Comparison of ENCODE assay signal across 14 cellular contexts in the genomic region with DNA sequence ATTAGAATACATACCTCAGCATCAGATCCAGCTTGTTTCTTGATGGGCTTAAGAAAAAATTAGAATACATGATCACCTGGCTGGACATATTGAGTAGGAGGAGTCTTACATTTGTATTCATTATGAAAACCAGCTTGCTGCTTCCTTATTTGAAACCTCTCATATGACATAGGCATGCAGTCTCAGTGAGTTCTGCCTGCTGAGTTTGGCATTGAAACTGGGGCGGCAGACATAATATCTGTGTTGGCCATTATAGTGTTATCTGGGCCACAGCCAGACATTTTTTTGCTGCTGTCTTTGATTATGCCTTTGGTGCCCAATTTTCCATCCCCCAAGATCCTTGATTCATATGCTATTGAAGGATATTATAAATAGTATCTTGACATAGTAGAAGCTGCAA. TPM values are rescaled to one million over a fixed set of nuclear protein-coding genes. Genes with fewer than 3 reads are reported as not detected.
"Had no signal": no experiment of that assay in that cellular context is flagged by ENCODE, and none has a peak within 500 bp of the region (broad histone marks: within the 10 kb centered on the region; RNA-seq: fewer than 3 reads in every experiment).

No MANE protein-coding gene starts in this region.

- ATAC-seq: effector memory CD8-positive, alpha-beta T cell; gastroesophageal sphincter; left cardiac atrium; naive thymus-derived CD4-positive, alpha-beta T cell had no signal

- H3K36me3 Mint-ChIP-seq: immature natural killer cell; naive thymus-derived CD4-positive, alpha-beta T cell had no signal

- H3K4me3 Mint-ChIP-seq: dendritic cell treated with granulocyte-macrophage colony-stimulating factor and Interleukin-4, amounts not matched to agents 40 ng/mL and 50 ng/mL, for 4 days; effector memory CD8-positive, alpha-beta T cell; immature natural killer cell; naive thymus-derived CD4-positive, alpha-beta T cell; type B pancreatic cell had no signal

- DNase-seq: effector memory CD8-positive, alpha-beta T cell; glutamatergic neuron; immature natural killer cell; left cardiac atrium; left ventricle myocardium inferior; mesenchymal stem cell; naive thymus-derived CD4-positive, alpha-beta T cell; stimulated activated CD4-positive, alpha-beta T cell treated with anti-CD3 and anti-CD28 coated beads, Interleukin-2, amount 100 ng/mL, for 48 hours; stimulated activated naive CD4-positive, alpha-beta T cell treated with Interleukin-2 at 50 U/mL for 16 hours had no signal

- H3K27ac Mint-ChIP-seq: dendritic cell treated with granulocyte-macrophage colony-stimulating factor and Interleukin-4, amounts not matched to agents 40 ng/mL and 50 ng/mL, for 4 days; effector memory CD8-positive, alpha-beta T cell; immature natural killer cell; naive thymus-derived CD4-positive, alpha-beta T cell; type B pancreatic cell had no signal

- H3K9me3 Mint-ChIP-seq: dendritic cell treated with granulocyte-macrophage colony-stimulating factor and Interleukin-4, amounts not matched to agents 40 ng/mL and 50 ng/mL, for 4 days; type B pancreatic cell had no signal

- H3K27me3 Mint-ChIP-seq: dendritic cell treated with granulocyte-macrophage colony-stimulating factor and Interleukin-4, amounts not matched to agents 40 ng/mL and 50 ng/mL, for 4 days; effector memory CD8-positive, alpha-beta T cell; type B pancreatic cell had no signal

- H3K4me1 Mint-ChIP-seq: immature natural killer cell; naive thymus-derived CD4-positive, alpha-beta T cell had no signal

RNA-seq across cellular contexts. Expression of gene FREM2, which starts 15.7 kb away (rescaled TPM):
- total RNA-seq: fibroblast of villous mesenchyme, left ventricle myocardium inferior, osteoblast had no signal
